In the genomic region with DNA sequence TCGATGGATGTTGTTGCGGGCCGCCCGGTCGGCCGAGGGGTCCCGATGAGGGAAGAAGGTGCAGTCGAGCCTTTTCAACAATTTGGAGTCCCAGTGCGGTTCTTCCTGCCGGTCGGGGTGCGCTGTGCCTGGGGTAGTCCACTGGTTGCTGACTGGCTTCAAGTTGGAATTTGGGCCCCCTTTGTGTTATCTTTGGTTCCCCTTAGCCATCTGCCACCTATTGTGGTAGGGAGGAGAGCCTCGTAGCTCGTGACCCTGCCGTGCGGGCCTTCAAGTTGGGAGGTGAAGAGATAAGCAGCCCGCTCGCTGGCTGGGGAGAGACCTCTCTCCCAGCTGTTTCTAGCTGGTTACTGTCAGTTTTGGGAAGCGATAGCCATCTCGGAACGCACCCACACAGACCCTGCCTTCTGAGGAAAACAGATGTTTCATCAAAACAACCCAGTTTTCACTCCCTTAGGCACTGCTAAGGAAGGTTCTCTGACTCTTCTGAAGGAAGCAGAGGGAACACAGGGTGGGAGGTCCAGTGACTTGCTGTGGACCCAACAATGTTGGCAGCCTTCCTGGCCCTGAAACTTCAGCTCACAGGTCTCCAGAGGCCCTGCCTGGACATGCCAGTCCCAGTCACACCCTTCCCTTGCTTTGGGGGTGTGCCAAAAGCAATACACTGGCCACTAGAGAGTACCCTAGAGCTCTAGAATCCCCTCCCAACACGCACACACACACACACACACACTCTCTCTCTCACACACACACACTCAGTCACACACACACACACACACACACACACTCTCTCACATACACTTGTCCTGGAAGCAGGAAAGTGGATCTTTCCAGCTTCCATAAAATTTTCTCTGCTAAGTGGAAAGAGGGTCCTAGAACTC, we compare ENCODE assay signal across 8 cellular contexts. TPM values are rescaled to one million over a fixed set of nuclear protein-coding genes. Genes with fewer than 3 reads are reported as not detected.
DNase-seq lines count a peak whose midpoint lies in the region; ATAC-seq, FAIRE-seq and TF ChIP-seq lines count a peak whose summit lies in the region.

No MANE protein-coding gene starts in this region.

- CTCF ChIA-PET in endothelial cell of umbilical vein (lab: Charles Lee), result interaction anchor here (0.7 to 7.8 kb wide), 13 partner anchors 10 to 134 kb away, joined by 3 to 88 read pairs (median 10); no protein-coding TSS in a partner anchor

- peak overlapping the region; percentile 22 for H4K8ac ChIP-seq in mesenchymal stem cell (ENCODE audit: low read length)

- H3K27ac ChIP-seq in endothelial cell of umbilical vein (ENCODE audit: insufficient read depth, low read depth, low read length) (no peak overlapping the region), mesenchymal stem cell (ENCODE audit: low read length, poor library complexity, severe bottlenecking) (peak overlapping the region; percentile 56), subcutaneous abdominal adipose tissue (ENCODE audit: low read depth, low read length) (peak overlapping the region; percentile 99)

- dilution Hi-C loops in endothelial cell of umbilical vein (cut with MboI; ENCODE audit: extremely low pct_ligation_motif_present, low sequenced_read_pairs), result no loop called here

- no peak overlapping the region for H2BK120ac ChIP-seq in mesenchymal stem cell (ENCODE audit: low read depth, low read length)

- H3K9me1 ChIP-seq in endothelial cell of umbilical vein (replicated peaks; ENCODE audit: control insufficient read depth, extremely low read depth, insufficient read depth, low read length), result no peaks in the 10 kb centered on the region

- H3K4me3 ChIP-seq in endothelial cell of umbilical vein (replicated peaks in 1 of 3; ENCODE audit: insufficient read depth in 1 of 3, low read depth in 1 of 3, low read length in 3 of 3), result peak overlapping the region; percentile 70 to 97 (median 73)
- H3K4me3 ChIP-seq in mesenchymal stem cell (ENCODE audit: insufficient read depth in 1 of 2, low read depth in 1 of 2, low read length in 2 of 2), result peak overlapping the region; percentile 89 to 91
- H3K4me3 ChIP-seq in subcutaneous abdominal adipose tissue (ENCODE audit: low read depth in 1 of 5, low read length in 5 of 5), result peak overlapping the region; percentile 95 to 99 (median 99)

- H3K9ac ChIP-seq in endothelial cell of umbilical vein (replicated peaks; ENCODE audit: extremely low read depth, insufficient read depth, low read length) (peak overlapping the region; percentile 65), mesenchymal stem cell (ENCODE audit: low read length) (peak overlapping the region; percentile 91), subcutaneous abdominal adipose tissue (ENCODE audit: low read length in 5 of 5) (peak overlapping the region; percentile 96 to 99 (median 99))

- H3K9me3 ChIP-seq in endothelial cell of umbilical vein (replicated peaks; ENCODE audit: control insufficient read depth, insufficient read depth, low read length), result no peaks in the 10 kb centered on the region
- no peaks in the 10 kb centered on the region for H3K9me3 ChIP-seq in mesenchymal stem cell (ENCODE audit: control insufficient read depth, low read length)
- no peaks in the 10 kb centered on the region for H3K9me3 ChIP-seq in subcutaneous abdominal adipose tissue (ENCODE audit: control insufficient read depth in 5 of 5, low read length in 5 of 5)

- 8% methylated on average over 17 of the region's 22 CpGs for WGBS in mesenchymal stem cell

- no peak overlapping the region for H2BK15ac ChIP-seq in mesenchymal stem cell (ENCODE audit: low read depth, poor library complexity, severe bottlenecking)

- peak overlapping the region in 1 of 2 experiments; percentile 96 for H3K14ac ChIP-seq in mesenchymal stem cell (ENCODE audit: low read length in 2 of 2)

- no peak for ATAC-seq in HG03469 (IDR thresholded peaks at IDR 0.05; ENCODE audit: unreplicated experiment)

- intact Hi-C loops in endothelial cell of umbilical vein (cut with micrococcal nuclease), result loop anchor here (1.0 kb wide), 1 partner anchor 14 kb away; no protein-coding TSS in a partner anchor

- peak overlapping the region; percentile 48 to 83 for H3K4ac ChIP-seq in mesenchymal stem cell (ENCODE audit: low read depth in 1 of 2, low read length in 2 of 2)

- H3K36me3 ChIP-seq in endothelial cell of umbilical vein (ENCODE audit: control insufficient read depth in 2 of 2, extremely low read depth in 1 of 2, insufficient read depth in 2 of 2, low read length in 2 of 2), result peaks cover 2 to 12% of the 10 kb centered on the region in 2 experiments
- H3K36me3 ChIP-seq in mesenchymal stem cell (ENCODE audit: control insufficient read depth in 1 of 2, insufficient read depth in 2 of 2, low read depth in 1 of 2, low read length in 2 of 2), result peaks cover 16 to 36% of the 10 kb centered on the region in 2 experiments
- H3K36me3 ChIP-seq in subcutaneous abdominal adipose tissue (ENCODE audit: control insufficient read depth in 5 of 5, insufficient read depth in 5 of 5, low read length in 5 of 5), result peaks cover 9 to 41% (median 25%) of the 10 kb centered on the region in 5 donors

- TF ChIP-seq POLR2A in endothelial cell of umbilical vein (IDR thresholded peaks at IDR 0.05; ENCODE audit: low read depth, low read length), result peak; percentile 28

- peak overlapping the region in 1 of 2 experiments; percentile 59 for H2BK12ac ChIP-seq in mesenchymal stem cell (ENCODE audit: low read length in 2 of 2)

- H3K18ac ChIP-seq in mesenchymal stem cell (ENCODE audit: low read depth in 1 of 2, low read length in 2 of 2), result peak overlapping the region; percentile 35 to 91

- peak; percentile 65 for DNase-seq in NCI-H82 (lab: John Stamatoyannopoulos, UW)
- no peak for DNase-seq in NCI-H82 treated with DMSO at 0.1 percent for 48 hours (lab: John Stamatoyannopoulos, UW; ENCODE audit: unreplicated experiment)
- DNase-seq in NCI-H1436 (lab: John Stamatoyannopoulos, UW), result peak; percentile 67
- peak; percentile 58 for DNase-seq in activated CD4-positive, alpha-beta T cell treated with anti-CD3 and anti-CD28 coated beads for 48 hours
- DNase-seq in endothelial cell of umbilical vein (ENCODE audit: low read depth, low spot score), result peak; percentile 83
- DNase-seq in mesenchymal stem cell, result peak; percentile 79

- H3K79me2 ChIP-seq in endothelial cell of umbilical vein (ENCODE audit: control insufficient read depth, insufficient read depth, low read length), result peaks cover 6% of the 10 kb centered on the region

- H4K20me1 ChIP-seq in endothelial cell of umbilical vein (replicated peaks; ENCODE audit: control insufficient read depth, extremely low read depth, insufficient read depth, low read length), result peaks cover 5% of the 10 kb centered on the region

- peaks cover 19% of the 10 kb centered on the region for H3K4me1 ChIP-seq in endothelial cell of umbilical vein (ENCODE audit: control insufficient read depth, extremely low read depth, insufficient read depth, low read length)
- peaks cover 16% of the 10 kb centered on the region for H3K4me1 ChIP-seq in mesenchymal stem cell (ENCODE audit: control insufficient read depth, insufficient read depth, low read depth, low read length)
- H3K4me1 ChIP-seq in subcutaneous abdominal adipose tissue (ENCODE audit: control insufficient read depth in 5 of 5, insufficient read depth in 5 of 5, low read length in 5 of 5), result peaks cover 7 to 59% (median 47%) of the 10 kb centered on the region in 5 donors

- FAIRE-seq in endothelial cell of umbilical vein (lab: Jason Lieb, UNC), result peak; percentile 92

- peak overlapping the region; percentile 26 for H2AK5ac ChIP-seq in mesenchymal stem cell (ENCODE audit: low read length, severe bottlenecking)

- H3K79me1 ChIP-seq in mesenchymal stem cell (replicated peaks; ENCODE audit: low read length, poor library complexity, severe bottlenecking), result peaks cover 20% of the 10 kb centered on the region

- TSS peak; percentile 72 for BruUV-seq in endothelial cell of umbilical vein (replicated peaks; lab: Mats Ljungman, UMichigan)

- TF ChIP-seq CTCF in endothelial cell of umbilical vein (IDR thresholded peaks at IDR 0.05; ENCODE audit: extremely low read depth in 1 of 2, insufficient read depth in 1 of 2, low read depth in 1 of 2, low read length in 2 of 2), result no peak

- H3K4me2 ChIP-seq in endothelial cell of umbilical vein (ENCODE audit: insufficient read depth, low read length) (peak overlapping the region; percentile 62), mesenchymal stem cell (ENCODE audit: low read length, poor library complexity, severe bottlenecking) (peak overlapping the region; percentile 70)

- peak overlapping the region; percentile 1 for H2BK5ac ChIP-seq in mesenchymal stem cell (ENCODE audit: low read depth, low read length, poor library complexity, severe bottlenecking)

- H3K23ac ChIP-seq in mesenchymal stem cell (ENCODE audit: low read length in 2 of 2), result peak overlapping the region in 1 of 2 experiments; percentile 95

- peak overlapping the region; percentile 81 for H2AFZ ChIP-seq in endothelial cell of umbilical vein (ENCODE audit: low read depth, low read length)
- H2AFZ ChIP-seq in mesenchymal stem cell (ENCODE audit: low read depth, low read length), result no peak overlapping the region

- H4K91ac ChIP-seq in mesenchymal stem cell (ENCODE audit: low read length), result peak overlapping the region; percentile 7

- POLR2A ChIA-PET in endothelial cell of umbilical vein (lab: Charles Lee), result interaction anchor here (0.6 to 4.9 kb wide), 8 partner anchors 10 to 525 kb away, joined by 3 to 115 read pairs (median 4); no protein-coding TSS in a partner anchor

- H3K27me3 ChIP-seq in endothelial cell of umbilical vein (ENCODE audit: control insufficient read depth in 2 of 2, insufficient read depth in 2 of 2, low read length in 2 of 2) (peaks cover 0 to under 1% of the 10 kb centered on the region in 2 experiments), mesenchymal stem cell (ENCODE audit: control insufficient read depth in 1 of 2, insufficient read depth in 1 of 2, low read length in 2 of 2) (peaks cover 0 to 10% of the 10 kb centered on the region in 2 experiments), subcutaneous abdominal adipose tissue (ENCODE audit: control insufficient read depth in 5 of 5, insufficient read depth in 4 of 5, low read length in 5 of 5) (no peaks in the 10 kb centered on the region)

RNA-seq across cellular contexts. Expression of a gene that starts 1.0 kb away (rescaled TPM):
- total RNA-seq in endothelial cell of umbilical vein, result 40.3 and 50.1 TPM in 2 replicates
- polyA plus RNA-seq in endothelial cell of umbilical vein, result 35.6 and 59.0 TPM in 2 replicates
- 22.8 and 28.2 TPM in 2 replicates for polyA plus RNA-seq in endothelial cell of umbilical vein (2011; cell fraction: cytosol; rRNA removed)
- polyA plus RNA-seq in endothelial cell of umbilical vein (2011; cell fraction: nucleus; rRNA removed), result 16.8 and 17.3 TPM in 2 replicates
- 26.0 and 27.1 TPM in 2 replicates for polyA plus RNA-seq in endothelial cell of umbilical vein (2012)
- polyA minus RNA-seq in endothelial cell of umbilical vein, result 50.2 and 51.0 TPM in 2 replicates
- 11.2 TPM for polyA minus RNA-seq in endothelial cell of umbilical vein (2011; cell fraction: cytosol; rRNA and poly(A)+ RNA removed)
- 17.3 and 21.6 TPM in 2 replicates for polyA minus RNA-seq in endothelial cell of umbilical vein (2011; cell fraction: nucleus; rRNA and poly(A)+ RNA removed)
- 23.3 TPM for polyA plus RNA-seq in mesenchymal stem cell (2013, experiment 1 of 2)
- polyA plus RNA-seq in mesenchymal stem cell (2013, experiment 2 of 2), result 22.9 TPM

RNA-seq across cellular contexts. Expression of a gene that starts 44.6 kb away (rescaled TPM):
- total RNA-seq in endothelial cell of umbilical vein, result 0.11 TPM in 1 of 2 replicates, not detected in the other
- polyA plus RNA-seq in endothelial cell of umbilical vein, result 0.10 and 0.12 TPM in 2 replicates
- polyA plus RNA-seq in endothelial cell of umbilical vein (2011; cell fraction: cytosol; rRNA removed), result 0.09 and 0.14 TPM in 2 replicates
- polyA plus RNA-seq in endothelial cell of umbilical vein (2011; cell fraction: nucleus; rRNA removed), result 0.06 TPM in 1 of 2 replicates, not detected in the other
- 0.41 and 0.94 TPM in 2 replicates for polyA plus RNA-seq in endothelial cell of umbilical vein (2012)
- polyA minus RNA-seq in endothelial cell of umbilical vein, result 0.23 TPM in 1 of 2 replicates, not detected in the other
- not detected for polyA minus RNA-seq in endothelial cell of umbilical vein (2011; cell fraction: cytosol; rRNA and poly(A)+ RNA removed)
- not detected in 2 replicates for polyA minus RNA-seq in endothelial cell of umbilical vein (2011; cell fraction: nucleus; rRNA and poly(A)+ RNA removed)
- 1.3 TPM for polyA plus RNA-seq in mesenchymal stem cell (2013, experiment 1 of 2)
- polyA plus RNA-seq in mesenchymal stem cell (2013, experiment 2 of 2), result 1.4 TPM
